16 cellular contexts compared by ENCODE assay signal in the genomic region with DNA sequence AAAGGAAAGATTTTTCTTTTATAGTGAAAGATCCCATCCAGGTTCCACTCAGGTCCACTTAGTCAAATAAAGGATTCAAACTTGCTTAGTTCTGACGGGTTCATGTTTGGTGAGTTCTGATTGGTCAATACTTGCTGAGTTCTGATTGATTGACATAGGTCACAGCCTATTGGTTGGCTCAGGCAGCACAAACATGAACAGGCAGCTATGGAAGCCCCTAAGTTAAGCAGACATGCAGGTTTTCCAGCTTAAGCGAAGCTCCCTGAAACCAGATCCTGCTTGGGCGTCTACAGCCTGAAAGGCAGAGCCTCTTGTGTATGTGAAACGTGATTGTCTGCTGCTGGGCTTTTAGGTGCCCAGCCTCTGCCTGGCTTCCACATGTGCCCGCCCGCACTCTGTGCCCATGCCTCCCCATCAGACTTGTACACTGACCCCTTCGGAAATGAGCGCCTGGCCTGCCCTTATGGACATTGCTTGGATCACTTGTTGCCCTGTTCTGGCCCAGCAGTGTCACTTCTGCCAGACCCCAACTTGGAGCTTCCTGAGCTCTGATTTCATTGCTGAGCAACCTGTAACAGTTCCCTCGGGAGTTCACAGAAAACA. TPM values are rescaled to one million over a fixed set of nuclear protein-coding genes. Genes with fewer than 3 reads are reported as not detected.
DNase-seq lines count a peak whose midpoint lies in the region; ATAC-seq, FAIRE-seq and TF ChIP-seq lines count a peak whose summit lies in the region.
"Had no signal": no experiment of that assay in that cellular context is flagged by ENCODE, and none has a peak within 500 bp of the region (broad histone marks: within the 10 kb centered on the region; RNA-seq: fewer than 3 reads in every experiment).

No MANE protein-coding gene starts in this region.

- TF ChIP-seq CTCF in GM12865 (IDR thresholded peaks at IDR 0.05; ENCODE audit: insufficient read depth, low read depth, low read length, missing control alignments) (no peak), NB4 (IDR thresholded peaks at IDR 0.05; ENCODE audit: low read depth, low read length) (no peak), H1 (IDR thresholded peaks at IDR 0.05; ENCODE audit: control extremely low read depth in 1 of 3, insufficient read depth in 1 of 3, low read depth in 1 of 3, low read length in 3 of 3) (no peak), neural progenitor cell (IDR thresholded peaks at IDR 0.05) (no peak)

- H2AFZ ChIP-seq in H1 (ENCODE audit: low read length), result peak overlapping the region; percentile 47
- peak overlapping the region; percentile 73 for H2AFZ ChIP-seq in neural progenitor cell (replicated peaks)

- H2BK120ac ChIP-seq in H1 (replicated peaks; ENCODE audit: low read depth, low read length), result no peak overlapping the region

- no peak for TF ChIP-seq RAD21 in H1 (IDR thresholded peaks at IDR 0.05 in 1 of 2, conservative IDR thresholded peaks at IDR 0.05 in 1 of 2; ENCODE audit: low read depth in 2 of 2, low read length in 2 of 2)

- H3K36me3 Mint-ChIP-seq in neural progenitor cell, result no peaks in the 10 kb centered on the region
- H3K36me3 Mint-ChIP-seq: mesothelial cell of epicardium, type B pancreatic cell had no signal

- TF ChIP-seq POLR2A in NB4 (IDR thresholded peaks at IDR 0.05; ENCODE audit: extremely low read depth, insufficient read length) (no peak), H1 (IDR thresholded peaks at IDR 0.05; ENCODE audit: control extremely low read depth in 1 of 2, low read depth in 2 of 2, low read length in 2 of 2) (no peak)

- no peaks in the 10 kb centered on the region for H3K23me2 ChIP-seq in H1 (ENCODE audit: low read depth, low read length)

- H3K27me3 ChIP-seq in H1 (replicated peaks in 1 of 4; ENCODE audit: control insufficient read depth in 3 of 4, extremely low read depth in 1 of 4, insufficient read depth in 3 of 4, low read length in 3 of 4) (peaks cover 0 to 1% (median 0%) of the 10 kb centered on the region in 4 experiments; a peak in 1 of 7 replicates), neural progenitor cell (no peaks in the 10 kb centered on the region)
- H3K27me3 ChIP-seq: body of pancreas, MG63 had no signal

- peaks cover 9% of the 10 kb centered on the region for H3K9me3 Mint-ChIP-seq in neural progenitor cell
- H3K9me3 Mint-ChIP-seq: type B pancreatic cell had no signal

- no peaks in the 10 kb centered on the region for H3K4me1 Mint-ChIP-seq in neural progenitor cell
- H3K4me1 Mint-ChIP-seq: mesothelial cell of epicardium had no signal

- no peaks in the 10 kb centered on the region for H3K79me1 ChIP-seq in H1 (ENCODE audit: low read depth, low read length)

- H4K91ac ChIP-seq in H1 (replicated peaks; ENCODE audit: insufficient read length, low read length), result peak overlapping the region; percentile 27

- H2BK5ac ChIP-seq in H1 (ENCODE audit: low read depth, low read length), result no peak overlapping the region

- H3F3A ChIP-seq in neural progenitor cell (ENCODE audit: low read depth), result no peaks in the 10 kb centered on the region

- H3K9ac ChIP-seq in H1 (replicated peaks in 1 of 4; ENCODE audit: extremely low read depth in 1 of 4, low read depth in 3 of 4, low read length in 3 of 4) (no peak overlapping the region), neural progenitor cell (no peak overlapping the region)

- no peak overlapping the region for H3K23ac ChIP-seq in H1 (ENCODE audit: insufficient read length)

- H3K4me3 ChIP-seq in GM12865 (ENCODE audit: low read depth, low read length), result no peak overlapping the region
- no peak overlapping the region for H3K4me3 ChIP-seq in NB4 (ENCODE audit: low read depth, low read length)
- no peak overlapping the region for H3K4me3 ChIP-seq in H1 (ENCODE audit: extremely low read depth in 1 of 4, insufficient read depth in 2 of 4, low read depth in 3 of 4, low read length in 4 of 4)
- no peak overlapping the region for H3K4me3 ChIP-seq in neural progenitor cell
- H3K4me3 ChIP-seq: body of pancreas, MG63 had no signal

- no peak overlapping the region for H3K14ac ChIP-seq in H1 (ENCODE audit: insufficient read length)

- no peaks in the 10 kb centered on the region; a peak in 1 of 7 replicates for H3K4me1 ChIP-seq in H1 (replicated peaks in 1 of 4; ENCODE audit: control insufficient read depth in 3 of 4, insufficient read depth in 4 of 4, low read length in 3 of 4)
- H3K4me1 ChIP-seq in neural progenitor cell, result peaks cover 6% of the 10 kb centered on the region

- no peak for FAIRE-seq in H1 (lab: Jason Lieb, UNC)
- FAIRE-seq: TTC549 had no signal

- H3K9me3 ChIP-seq in H1 (ENCODE audit: insufficient read depth in 2 of 2, low read depth in 1 of 2, low read length in 1 of 2), result no peaks in the 10 kb centered on the region
- no peaks in the 10 kb centered on the region for H3K9me3 ChIP-seq in neural progenitor cell (ENCODE audit: low read depth)
- H3K9me3 ChIP-seq: body of pancreas, MG63 had no signal

- no peak overlapping the region for H3K4me3 Mint-ChIP-seq in neural progenitor cell
- H3K4me3 Mint-ChIP-seq: mesothelial cell of epicardium, type B pancreatic cell had no signal

- no peak overlapping the region; the same call in 1 of the 2 replicates for H2BK12ac ChIP-seq in H1 (ENCODE audit: low read depth, low read length)

- H2BK15ac ChIP-seq in H1 (ENCODE audit: low read length), result no peak overlapping the region

- no peak overlapping the region for H3K18ac ChIP-seq in H1 (ENCODE audit: extremely low read depth, low read length)

- no peak for ATAC-seq in HG02623 (IDR thresholded peaks at IDR 0.05; ENCODE audit: unreplicated experiment)
- ATAC-seq: body of pancreas, right cardiac atrium had no signal

- no peaks in the 10 kb centered on the region for H4K20me1 ChIP-seq in H1 (replicated peaks in 1 of 2; ENCODE audit: control insufficient read depth in 1 of 2, insufficient read depth in 2 of 2, low read length in 2 of 2)
- H4K20me1 ChIP-seq in neural progenitor cell (ENCODE audit: low read depth), result no peaks in the 10 kb centered on the region

- DNase-seq in GM12865 (ENCODE audit: low read depth), result peak; percentile 78
- DNase-seq in NB4 (ENCODE audit: low read depth), result peak; percentile 46
- no peak for DNase-seq in H1 (ENCODE audit: low read depth in 1 of 2, low spot score in 2 of 2)
- DNase-seq in neural progenitor cell (ENCODE audit: low spot score), result peak; percentile 12
- DNase-seq in NCI-H2196 (lab: John Stamatoyannopoulos, UW; ENCODE audit: unreplicated experiment), result no peak
- DNase-seq in GM19238 (ENCODE audit: insufficient read length, low spot score), result no peak
- DNase-seq in central memory CD4-positive, alpha-beta T cell, result no peak
- DNase-seq: DND-41, glutamatergic neuron, MG63, right cardiac atrium had no signal

- no peaks in the 10 kb centered on the region for H3K79me2 ChIP-seq in H1 (ENCODE audit: control insufficient read depth in 1 of 2, insufficient read depth in 2 of 2, low read length in 2 of 2)
- no peaks in the 10 kb centered on the region for H3K79me2 ChIP-seq in neural progenitor cell (ENCODE audit: low read depth)

- no peak overlapping the region for H3K4me2 ChIP-seq in H1 (ENCODE audit: insufficient read depth in 1 of 2, low read depth in 2 of 2, low read length in 2 of 2)
- no peak overlapping the region for H3K4me2 ChIP-seq in neural progenitor cell

- no peak overlapping the region for H2BK20ac ChIP-seq in H1 (ENCODE audit: low read length)

- WGBS in H1 (ENCODE audit: extremely low coverage in 1 of 2, insufficient coverage in 1 of 2, insufficient read length in 1 of 2, insufficient replicate concordance in 2 of 2, low coverage in 1 of 2, low lambda C conversion rate in 2 of 2, missing lambda C conversion rate in 1 of 2), 2 experiments, result 83% methylated on average over 9 of the region's 9 CpGs; no CpG with 5 or more reads in 1 of the 2 experiments

- H3K27me3 Mint-ChIP-seq in neural progenitor cell (ENCODE audit: insufficient read depth, low read depth), result peaks cover 8% of the 10 kb centered on the region
- H3K27me3 Mint-ChIP-seq: type B pancreatic cell had no signal

- H4K8ac ChIP-seq in H1 (ENCODE audit: extremely low read depth, insufficient read depth, low read length), result 0 out of 2 replicates have a peak overlapping the region, but pooled peaks have one; percentile 29

- no peak overlapping the region for H4K5ac ChIP-seq in H1 (ENCODE audit: insufficient read length, low read depth, low read length)

- H3K36me3 ChIP-seq in H1 (ENCODE audit: control insufficient read depth in 2 of 4, insufficient read depth in 4 of 4, low read length in 3 of 4) (no peaks in the 10 kb centered on the region), neural progenitor cell (peaks cover 4% of the 10 kb centered on the region)
- H3K36me3 ChIP-seq: MG63 had no signal

- no peak overlapping the region for H3K56ac ChIP-seq in H1 (replicated peaks; ENCODE audit: insufficient read length, low read depth, low read length)

- no peak overlapping the region for H3K4ac ChIP-seq in H1 (replicated peaks; ENCODE audit: insufficient read length, low read depth, low read length)

- no peak overlapping the region for H2AK5ac ChIP-seq in H1 (ENCODE audit: low read depth, low read length)

- H3K27ac ChIP-seq in H1 (ENCODE audit: low read depth, low read length), result no peak overlapping the region
- H3K27ac ChIP-seq in neural progenitor cell, result no peak overlapping the region
- H3K27ac ChIP-seq: body of pancreas had no signal

- H3K27ac Mint-ChIP-seq in neural progenitor cell, result no peak overlapping the region
- H3K27ac Mint-ChIP-seq: mesothelial cell of epicardium, type B pancreatic cell had no signal

- CTCF ChIA-PET in H1 (lab: Charles Lee; ENCODE audit: partially characterized antibody), result interaction anchor here (2.6 kb wide), 1 partner anchor 30 kb away, joined by 8 read pairs; no protein-coding TSS in a partner anchor

- POLR2A ChIA-PET in H1 (lab: Charles Lee; ENCODE audit: partially characterized antibody), result interaction anchor here (1.2 kb wide), 1 partner anchor 10 kb away, joined by 3 read pairs; no protein-coding TSS in a partner anchor

- no peak for TF ChIP-seq EP300 in H1 (IDR thresholded peaks at IDR 0.05; ENCODE audit: borderline replicate concordance in 1 of 2, low read depth in 2 of 2, low read length in 2 of 2)

TF ChIP-seq in H1, 55 proteins besides CTCF, POLR2A, EP300 and RAD21 (continues in another document):
- TF ChIP-seq SP1 (IDR thresholded peaks at IDR 0.05; ENCODE audit: low read depth, low read length) (peak; percentile 92), JUN (IDR thresholded peaks at IDR 0.05; ENCODE audit: low read depth, low read length) (no peak), CHD2 (IDR thresholded peaks at IDR 0.05; ENCODE audit: low read length) (peak; percentile 61; the same call in 1 of the 2 replicates)

RNA-seq across cellular contexts. Expression of gene ECI2, which starts 45.4 kb away (rescaled TPM):
- total RNA-seq in H1 (2021; fragmentation: NEBNext Ultra II Directional; extraction: Animal tissue kit (Norgen Biotek cat#: 25700)), result 69.7 and 70.8 TPM in 2 replicates
- polyA plus RNA-seq in H1 (2011; rRNA removed), result 23.2 and 40.4 TPM in 2 replicates
- 43.8 TPM for polyA plus RNA-seq in H1 (2011; cell fraction: cytosol; rRNA removed)
- polyA plus RNA-seq in H1 (2011; cell fraction: nucleus; rRNA removed), result 48.3 TPM
- 91.7 to 138 TPM (median 105 TPM) in 4 replicates for polyA plus RNA-seq in H1 (2012, experiment 1 of 2)
- polyA plus RNA-seq in H1 (2012, experiment 2 of 2), result 20.4 TPM
- 69.2 TPM for polyA plus RNA-seq in H1 (2013, experiment 1 of 2)
- polyA plus RNA-seq in H1 (2013, experiment 2 of 2), result 73.0 TPM
- 61.5 and 77.7 TPM in 2 replicates for polyA minus RNA-seq in H1 (2011; rRNA and poly(A)+ RNA removed)
- 21.7 TPM for polyA minus RNA-seq in H1 (2011; cell fraction: cytosol; rRNA and poly(A)+ RNA removed)
- 27.6 TPM for polyA minus RNA-seq in H1 (2011; cell fraction: nucleus; rRNA and poly(A)+ RNA removed)
- 33.4 and 49.1 TPM in 2 replicates for total RNA-seq in neural progenitor cell (ENCODE audit: low replicate concordance)

Comparison
In these comparisons a context has a peak if more than half of its experiments do, and no peak if none do; other contexts are left out.
1. DNase-seq: peak in GM12865 (single experiment), NB4 (single experiment) and neural progenitor cell (single experiment); none in H1 (0 of 2), NCI-H2196 (single experiment), GM19238 (single experiment) and central memory CD4-positive, alpha-beta T cell (single experiment).